In the genomic region with DNA sequence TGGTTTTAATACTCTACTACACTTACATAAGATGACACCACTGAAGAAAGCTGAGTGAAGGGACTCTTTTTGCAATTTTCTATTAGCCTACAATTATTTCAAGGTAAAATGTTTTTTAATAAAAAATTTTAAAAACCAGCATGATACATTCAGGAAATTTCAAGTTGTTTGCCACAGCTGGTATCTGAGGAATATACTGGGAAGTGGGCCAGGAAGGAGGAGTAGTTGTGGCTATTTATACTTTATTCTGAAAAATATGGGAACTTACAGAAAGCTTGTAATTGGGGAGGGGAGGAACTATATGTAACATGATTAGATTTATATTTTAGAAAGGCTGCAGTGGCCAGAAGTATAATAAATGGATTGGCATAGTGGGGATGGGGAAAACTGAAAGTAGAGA, we compare ENCODE assay signal across 1 cellular context.
TF ChIP-seq lines count a peak whose summit lies in the region.

No MANE protein-coding gene starts in this region.

TF ChIP-seq in SK-N-SH treated with all-trans-retinoic acid at 6 μM for 48 hours, 23 proteins besides CTCF, POLR2A, EP300 and RAD21 (continued from another document):
- TF ChIP-seq, protein P1, sequence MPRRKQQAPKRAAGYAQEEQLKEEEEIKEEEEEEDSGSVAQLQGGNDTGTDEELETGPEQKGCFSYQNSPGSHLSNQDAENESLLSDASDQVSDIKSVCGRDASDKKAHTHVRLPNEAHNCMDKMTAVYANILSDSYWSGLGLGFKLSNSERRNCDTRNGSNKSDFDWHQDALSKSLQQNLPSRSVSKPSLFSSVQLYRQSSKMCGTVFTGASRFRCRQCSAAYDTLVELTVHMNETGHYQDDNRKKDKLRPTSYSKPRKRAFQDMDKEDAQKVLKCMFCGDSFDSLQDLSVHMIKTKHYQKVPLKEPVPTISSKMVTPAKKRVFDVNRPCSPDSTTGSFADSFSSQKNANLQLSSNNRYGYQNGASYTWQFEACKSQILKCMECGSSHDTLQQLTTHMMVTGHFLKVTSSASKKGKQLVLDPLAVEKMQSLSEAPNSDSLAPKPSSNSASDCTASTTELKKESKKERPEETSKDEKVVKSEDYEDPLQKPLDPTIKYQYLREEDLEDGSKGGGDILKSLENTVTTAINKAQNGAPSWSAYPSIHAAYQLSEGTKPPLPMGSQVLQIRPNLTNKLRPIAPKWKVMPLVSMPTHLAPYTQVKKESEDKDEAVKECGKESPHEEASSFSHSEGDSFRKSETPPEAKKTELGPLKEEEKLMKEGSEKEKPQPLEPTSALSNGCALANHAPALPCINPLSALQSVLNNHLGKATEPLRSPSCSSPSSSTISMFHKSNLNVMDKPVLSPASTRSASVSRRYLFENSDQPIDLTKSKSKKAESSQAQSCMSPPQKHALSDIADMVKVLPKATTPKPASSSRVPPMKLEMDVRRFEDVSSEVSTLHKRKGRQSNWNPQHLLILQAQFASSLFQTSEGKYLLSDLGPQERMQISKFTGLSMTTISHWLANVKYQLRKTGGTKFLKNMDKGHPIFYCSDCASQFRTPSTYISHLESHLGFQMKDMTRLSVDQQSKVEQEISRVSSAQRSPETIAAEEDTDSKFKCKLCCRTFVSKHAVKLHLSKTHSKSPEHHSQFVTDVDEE (CRISPR knock-in tag; IDR thresholded peaks at IDR 0.05) = no peak
- TF ChIP-seq PATZ1 (CRISPR knock-in tag; IDR thresholded peaks at IDR 0.05; ENCODE audit: borderline replicate concordance) (no peak), SNAI2 (CRISPR knock-in tag; IDR thresholded peaks at IDR 0.05) (no peak), CSRNP3 (CRISPR knock-in tag; IDR thresholded peaks at IDR 0.05) (no peak), PPARA (CRISPR knock-in tag; IDR thresholded peaks at IDR 0.05; ENCODE audit: borderline replicate concordance) (no peak)
